In genomic region chr14:104819361-104819771, GRCh38 we compare ENCODE assay signal across 1 cellular context.
TF ChIP-seq lines count a peak whose summit lies in the region.

No MANE protein-coding gene starts in this region.

TF ChIP-seq in GM23338, 12 proteins besides CTCF, POLR2A, EP300 and RAD21 (continued from another document):
- TF ChIP-seq ZNF462 (CRISPR knock-in tag; IDR thresholded peaks at IDR 0.05) = no peak
- TF ChIP-seq POLR2AphosphoS5 (IDR thresholded peaks at IDR 0.05; ENCODE audit: low read depth) = no peak
- no peak for TF ChIP-seq STAT1 (IDR thresholded peaks at IDR 0.05; ENCODE audit: unreplicated experiment)
- no peak for TF ChIP-seq EZH2phosphoT487 (IDR thresholded peaks at IDR 0.05; ENCODE audit: unreplicated experiment)
- no peak for TF ChIP-seq REST (IDR thresholded peaks at IDR 0.05; ENCODE audit: unreplicated experiment)
- TF ChIP-seq EZH2 (IDR thresholded peaks at IDR 0.05; ENCODE audit: low read depth, unreplicated experiment) = no peak
- TF ChIP-seq NANOG (IDR thresholded peaks at IDR 0.05; ENCODE audit: borderline replicate concordance) = no peak
- no peak for TF ChIP-seq JUNB (IDR thresholded peaks at IDR 0.05; ENCODE audit: unreplicated experiment)
- TF ChIP-seq CREB1 (CRISPR knock-in tag; IDR thresholded peaks at IDR 0.05; ENCODE audit: low read depth) = no peak
- no peak for TF ChIP-seq ZNF331 (CRISPR knock-in tag; IDR thresholded peaks at IDR 0.05; ENCODE audit: low read depth)
- no peak for TF ChIP-seq ETS1 (IDR thresholded peaks at IDR 0.05)
TF ChIP-seq in GM23338: peak in this region for 0.
